In the genomic region with DNA sequence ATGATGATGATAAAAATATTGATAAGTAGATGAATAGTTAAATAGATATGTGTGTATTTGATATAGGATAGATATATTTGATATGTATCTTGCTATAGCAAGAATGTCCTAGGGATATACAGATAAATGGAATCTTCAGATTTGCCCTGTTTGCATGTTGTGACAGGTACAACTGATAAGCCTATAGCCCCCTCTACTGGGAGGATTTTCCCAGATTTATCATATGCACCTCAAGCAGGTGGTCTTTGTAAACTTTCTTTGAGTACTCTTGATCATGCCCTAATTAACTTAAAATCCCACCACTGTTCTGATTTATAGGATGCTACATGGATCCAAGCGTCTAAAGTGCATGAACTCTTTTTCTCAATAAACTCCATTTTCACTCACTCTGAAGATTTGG, we compare ENCODE assay signal across 16 cellular contexts.
DNase-seq lines count a peak whose midpoint lies in the region; ATAC-seq and TF ChIP-seq lines count a peak whose summit lies in the region.
"Had no signal": no experiment of that assay in that cellular context is flagged by ENCODE, and none has a peak within 500 bp of the region (broad histone marks: within the 10 kb centered on the region; RNA-seq: fewer than 3 reads in every experiment).

No MANE protein-coding gene starts in this region.

- no peaks in the 10 kb centered on the region for H3K36me3 Mint-ChIP-seq in CD8-positive, alpha-beta T cell
- H3K36me3 Mint-ChIP-seq in stimulated activated effector memory CD8-positive, alpha-beta T cell treated with anti-CD3 and anti-CD28 coated beads, Interleukin-12 subunit alpha, Interleukin-12 subunit beta, amount 100 ng/mL, for 72 hours = no peaks in the 10 kb centered on the region

- CTCF ChIA-PET in CD8-positive, alpha-beta T cell (lab: Charles Lee) = no interaction called here

- H3K9me3 ChIP-seq in RWPE2 (ENCODE audit: severe bottlenecking) = no peaks in the 10 kb centered on the region
- no peaks in the 10 kb centered on the region for H3K9me3 ChIP-seq in CD8-positive, alpha-beta T cell (ENCODE audit: low read length)
- H3K9me3 ChIP-seq: HAP-1, sigmoid colon had no signal

- no peaks in the 10 kb centered on the region for H3K27me3 Mint-ChIP-seq in CD8-positive, alpha-beta T cell (ENCODE audit: low read depth)
- H3K27me3 Mint-ChIP-seq: effector memory CD8-positive, alpha-beta T cell had no signal

- no peak for DNase-seq in AG09309 (ENCODE audit: low read depth)
- peak; percentile 0 for DNase-seq in HS-5 (ENCODE audit: low read depth)
- DNase-seq in RWPE2 (ENCODE audit: low spot score) = no peak
- DNase-seq in inferior parietal cortex (ENCODE audit: extremely low spot score) = peak; percentile 29
- DNase-seq in CD8-positive, alpha-beta T cell = no peak
- DNase-seq in stimulated activated effector memory CD8-positive, alpha-beta T cell treated with anti-CD3 and anti-CD28 coated beads, Interleukin-12 subunit alpha, Interleukin-12 subunit beta, amount 100 ng/mL, for 72 hours (ENCODE audit: low spot score in 2 of 2) = no peak
- no peak for DNase-seq in coronary artery (ENCODE audit: low spot score)
- DNase-seq: activated naive CD4-positive, alpha-beta T cell treated with Interleukin-2 at 50 U/mL for 16 hours; effector memory CD8-positive, alpha-beta T cell; PC-9; sigmoid colon; stimulated activated CD8-positive, alpha-beta memory T cell treated with anti-CD3 and anti-CD28 coated beads, Interleukin-4, amount 100 ng/mL, for 48 hours had no signal

- POLR2A ChIA-PET in CD8-positive, alpha-beta T cell (lab: Charles Lee) = no interaction called here

- H3K4me1 Mint-ChIP-seq in CD8-positive, alpha-beta T cell (ENCODE audit: low read depth) = no peaks in the 10 kb centered on the region
- no peaks in the 10 kb centered on the region for H3K4me1 Mint-ChIP-seq in stimulated activated effector memory CD8-positive, alpha-beta T cell treated with anti-CD3 and anti-CD28 coated beads, Interleukin-12 subunit alpha, Interleukin-12 subunit beta, amount 100 ng/mL, for 72 hours

- H3K4me1 ChIP-seq in RWPE2 (ENCODE audit: insufficient read depth, poor library complexity, severe bottlenecking) = no peaks in the 10 kb centered on the region
- H3K4me1 ChIP-seq in CD8-positive, alpha-beta T cell (ENCODE audit: insufficient read depth, low read length) = no peaks in the 10 kb centered on the region
- H3K4me1 ChIP-seq: HAP-1, sigmoid colon had no signal

- H3K36me3 ChIP-seq in RWPE2 (ENCODE audit: low read depth) = no peaks in the 10 kb centered on the region
- no peaks in the 10 kb centered on the region for H3K36me3 ChIP-seq in CD8-positive, alpha-beta T cell (ENCODE audit: insufficient read depth, low read length)
- H3K36me3 ChIP-seq: HAP-1, sigmoid colon had no signal

- H3K4me3 ChIP-seq in AG09309 (ENCODE audit: control insufficient read depth, low read depth, low read length) = no peak overlapping the region
- no peak overlapping the region for H3K4me3 ChIP-seq in RWPE2 (ENCODE audit: severe bottlenecking)
- no peak overlapping the region for H3K4me3 ChIP-seq in CD8-positive, alpha-beta T cell (ENCODE audit: low read depth, low read length)
- no peak overlapping the region for H3K4me3 ChIP-seq in coronary artery
- H3K4me3 ChIP-seq: HAP-1, PC-9, sigmoid colon had no signal

- peak; percentile 38; the same call in 1 of the 3 replicates for ATAC-seq in RWPE2 (ENCODE audit: low read depth)
- no peak for ATAC-seq in CD8-positive, alpha-beta T cell
- no peak for ATAC-seq in HG02840 (IDR thresholded peaks at IDR 0.05; ENCODE audit: low FRiP score, unreplicated experiment)
- no peak for ATAC-seq in stimulated activated effector memory CD8-positive, alpha-beta T cell treated with anti-CD3 and anti-CD28 coated beads, Interleukin-12 subunit alpha, Interleukin-12 subunit beta, amount 100 ng/mL, for 72 hours
- ATAC-seq: activated CD4-positive, CD25-positive, alpha-beta regulatory T cell treated with anti-CD3 and anti-CD28 coated beads, Interleukin-2, amount 50 U/mL, for 24 hours; effector memory CD8-positive, alpha-beta T cell had no signal

- no peak overlapping the region for H3K27ac ChIP-seq in RWPE2 (ENCODE audit: poor library complexity, severe bottlenecking)
- no peak overlapping the region for H3K27ac ChIP-seq in CD8-positive, alpha-beta T cell (ENCODE audit: low read depth, low read length)
- no peak overlapping the region for H3K27ac ChIP-seq in coronary artery
- H3K27ac ChIP-seq: HL-60, PC-9, sigmoid colon had no signal

- peak; percentile 17 for TF ChIP-seq CTCF in AG09309 (IDR thresholded peaks at IDR 0.05; ENCODE audit: control insufficient read depth, insufficient read depth, low read depth, low read length, missing control alignments)
- peak; percentile 47 for TF ChIP-seq CTCF in RWPE2 (IDR thresholded peaks at IDR 0.05; ENCODE audit: poor library complexity, severe bottlenecking)
- TF ChIP-seq CTCF in CD8-positive, alpha-beta T cell (IDR thresholded peaks at IDR 0.05) = no peak
- no peak for TF ChIP-seq CTCF in coronary artery (IDR thresholded peaks at IDR 0.05)

- H3K27me3 ChIP-seq in RWPE2 (ENCODE audit: insufficient read depth, poor library complexity, severe bottlenecking) = no peaks in the 10 kb centered on the region
- H3K27me3 ChIP-seq in CD8-positive, alpha-beta T cell (ENCODE audit: insufficient read depth, low read length) = no peaks in the 10 kb centered on the region
- H3K27me3 ChIP-seq: sigmoid colon had no signal

- H3K9me3 Mint-ChIP-seq in CD8-positive, alpha-beta T cell = no peaks in the 10 kb centered on the region
- peaks cover 18% of the 10 kb centered on the region for H3K9me3 Mint-ChIP-seq in stimulated activated effector memory CD8-positive, alpha-beta T cell treated with anti-CD3 and anti-CD28 coated beads, Interleukin-12 subunit alpha, Interleukin-12 subunit beta, amount 100 ng/mL, for 72 hours

- H3K27ac Mint-ChIP-seq in CD8-positive, alpha-beta T cell = no peak overlapping the region
- no peak overlapping the region for H3K27ac Mint-ChIP-seq in stimulated activated effector memory CD8-positive, alpha-beta T cell treated with anti-CD3 and anti-CD28 coated beads, Interleukin-12 subunit alpha, Interleukin-12 subunit beta, amount 100 ng/mL, for 72 hours
- H3K27ac Mint-ChIP-seq: effector memory CD8-positive, alpha-beta T cell had no signal

- H3K4me3 Mint-ChIP-seq in CD8-positive, alpha-beta T cell = no peak overlapping the region
- no peak overlapping the region for H3K4me3 Mint-ChIP-seq in stimulated activated effector memory CD8-positive, alpha-beta T cell treated with anti-CD3 and anti-CD28 coated beads, Interleukin-12 subunit alpha, Interleukin-12 subunit beta, amount 100 ng/mL, for 72 hours
- H3K4me3 Mint-ChIP-seq: effector memory CD8-positive, alpha-beta T cell had no signal

- intact Hi-C loops in CD8-positive, alpha-beta T cell (cut with DNase I, micrococcal nuclease) = no loop called here

Comparison
In these comparisons a context has a peak if more than half of its experiments do, and no peak if none do; other contexts are left out.
1. DNase-seq: peak in HS-5 (single experiment) and inferior parietal cortex (single experiment); none in AG09309 (single experiment), RWPE2 (single experiment), CD8-positive, alpha-beta T cell (0 of 7), stimulated activated effector memory CD8-positive, alpha-beta T cell treated with anti-CD3 and anti-CD28 coated beads, Interleukin-12 subunit alpha, Interleukin-12 subunit beta, amount 100 ng/mL, for 72 hours (0 of 2) and coronary artery (single experiment).
2. CTCF ChIP-seq: peak in AG09309 (single experiment) and RWPE2 (single experiment); none in CD8-positive, alpha-beta T cell (single experiment) and coronary artery (single experiment).